Comparison of ENCODE assay signal across 13 cellular contexts in the genomic region with DNA sequence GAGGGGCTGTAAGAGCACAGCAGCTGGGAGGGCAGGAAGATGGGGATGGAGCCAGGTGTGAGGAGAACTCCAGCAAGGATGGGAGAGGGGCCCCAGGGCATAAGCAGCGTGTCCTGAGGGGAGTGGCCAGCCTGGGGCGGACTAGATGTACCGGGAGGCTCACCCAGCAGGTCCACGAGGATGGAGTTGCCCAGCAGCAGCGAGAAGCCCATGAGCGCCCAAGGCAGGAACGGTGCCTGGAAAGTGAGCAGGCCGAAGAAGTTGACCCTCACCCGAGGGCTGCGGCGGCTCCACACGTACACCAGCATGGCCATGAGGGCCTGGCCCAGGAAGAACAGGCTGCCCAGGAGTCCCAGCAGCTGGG. TPM values are rescaled to one million over a fixed set of nuclear protein-coding genes. Genes with fewer than 3 reads are reported as not detected.
DNase-seq lines count a peak whose midpoint lies in the region; ATAC-seq lines count a peak whose summit lies in the region.
"Had no signal": no experiment of that assay in that cellular context is flagged by ENCODE, and none has a peak within 500 bp of the region (broad histone marks: within the 10 kb centered on the region; RNA-seq: fewer than 3 reads in every experiment).

No MANE protein-coding gene starts in this region.

- H3K9me3 Mint-ChIP-seq in activated naive CD8-positive, alpha-beta T cell treated with anti-CD3 and anti-CD28 coated beads, Interleukin-2, amount 50 U/mL, for 24 hours = no peaks in the 10 kb centered on the region
- no peaks in the 10 kb centered on the region for H3K9me3 Mint-ChIP-seq in natural killer cell treated with Interleukin-12 subunit alpha and Interleukin-12 subunit beta and Interleukin-15 and Interleukin-18, amount 100 ng/mL, for 72 hours

- H3K36me3 Mint-ChIP-seq in activated naive CD8-positive, alpha-beta T cell treated with anti-CD3 and anti-CD28 coated beads, Interleukin-2, amount 50 U/mL, for 24 hours (ENCODE audit: low read depth) = peaks cover 9% of the 10 kb centered on the region
- H3K36me3 Mint-ChIP-seq in natural killer cell treated with Interleukin-12 subunit alpha and Interleukin-12 subunit beta and Interleukin-15 and Interleukin-18, amount 100 ng/mL, for 72 hours = no peaks in the 10 kb centered on the region

- H3K27ac Mint-ChIP-seq in activated naive CD8-positive, alpha-beta T cell treated with anti-CD3 and anti-CD28 coated beads, Interleukin-2, amount 50 U/mL, for 24 hours = no peak overlapping the region
- H3K27ac Mint-ChIP-seq in natural killer cell treated with Interleukin-12 subunit alpha and Interleukin-12 subunit beta and Interleukin-15 and Interleukin-18, amount 100 ng/mL, for 72 hours = no peak overlapping the region

- H3K9ac ChIP-seq in HUES48 (ENCODE audit: low read depth, low read length) (no peak overlapping the region), GM23248 (no peak overlapping the region)

- H3K27me3 Mint-ChIP-seq in activated naive CD8-positive, alpha-beta T cell treated with anti-CD3 and anti-CD28 coated beads, Interleukin-2, amount 50 U/mL, for 24 hours = peaks cover 3% of the 10 kb centered on the region
- no peaks in the 10 kb centered on the region for H3K27me3 Mint-ChIP-seq in natural killer cell treated with Interleukin-12 subunit alpha and Interleukin-12 subunit beta and Interleukin-15 and Interleukin-18, amount 100 ng/mL, for 72 hours

- no peaks in the 10 kb centered on the region for H3K9me2 ChIP-seq in GM23248 (ENCODE audit: insufficient read depth)

- H3K4me1 Mint-ChIP-seq in activated naive CD8-positive, alpha-beta T cell treated with anti-CD3 and anti-CD28 coated beads, Interleukin-2, amount 50 U/mL, for 24 hours = peaks cover 28% of the 10 kb centered on the region
- peaks cover 20 to 30% of the 10 kb centered on the region in 2 donors for H3K4me1 Mint-ChIP-seq in natural killer cell treated with Interleukin-12 subunit alpha and Interleukin-12 subunit beta and Interleukin-15 and Interleukin-18, amount 100 ng/mL, for 72 hours (ENCODE audit: low read depth in 2 of 2)

- peaks cover 1% of the 10 kb centered on the region; the same call in 1 of the 2 replicates for H3K79me2 ChIP-seq in GM23248 (ENCODE audit: insufficient read depth)

- no peaks in the 10 kb centered on the region for H3K9me3 ChIP-seq in HUES48 (ENCODE audit: control insufficient read depth, insufficient read depth, low read length)
- no peaks in the 10 kb centered on the region for H3K9me3 ChIP-seq in GM23248 (ENCODE audit: low read depth)
- H3K9me3 ChIP-seq: A549, suprapubic skin had no signal

- H2AFZ ChIP-seq in GM23248 = no peak overlapping the region

- ATAC-seq in activated naive CD8-positive, alpha-beta T cell treated with anti-CD3 and anti-CD28 coated beads, Interleukin-2, amount 50 U/mL, for 24 hours = no peak
- no peak for ATAC-seq in natural killer cell treated with Interleukin-12 subunit alpha and Interleukin-12 subunit beta and Interleukin-15 and Interleukin-18, amount 100 ng/mL, for 72 hours
- ATAC-seq in GM18909 (IDR thresholded peaks at IDR 0.05; ENCODE audit: poor library complexity, unreplicated experiment) = no peak
- ATAC-seq: A549 had no signal

- H3K4me3 Mint-ChIP-seq in activated naive CD8-positive, alpha-beta T cell treated with anti-CD3 and anti-CD28 coated beads, Interleukin-2, amount 50 U/mL, for 24 hours = peak overlapping the region; percentile 88
- H3K4me3 Mint-ChIP-seq in natural killer cell treated with Interleukin-12 subunit alpha and Interleukin-12 subunit beta and Interleukin-15 and Interleukin-18, amount 100 ng/mL, for 72 hours = peak overlapping the region; percentile 97

- H3K36me3 ChIP-seq in HUES48 (ENCODE audit: control insufficient read depth, insufficient read depth, low read length) (peaks cover 32% of the 10 kb centered on the region), GM23248 (ENCODE audit: low read depth) (no peaks in the 10 kb centered on the region)

- H3K4me3 ChIP-seq in HUES48 (ENCODE audit: low read depth, low read length) (0 out of 2 replicates have a peak overlapping the region, but pooled peaks have one; percentile 87), GM23248 (no peak overlapping the region)
- H3K4me3 ChIP-seq: A549 had no signal

- in situ Hi-C loops in GM23248 (cut with MboI) = no loop called here

- H4K20me1 ChIP-seq in GM23248 (ENCODE audit: insufficient read depth) = no peaks in the 10 kb centered on the region

- peak; percentile 18 for DNase-seq in NCI-H748 (lab: John Stamatoyannopoulos, UW; ENCODE audit: unreplicated experiment)
- no peak for DNase-seq in NCI-H748 treated with DMSO at 0.1 percent for 48 hours (lab: John Stamatoyannopoulos, UW)
- no peak for DNase-seq in activated naive CD8-positive, alpha-beta T cell treated with anti-CD3 and anti-CD28 coated beads, Interleukin-2, amount 50 U/mL, for 24 hours
- DNase-seq in natural killer cell treated with Interleukin-12 subunit alpha and Interleukin-12 subunit beta and Interleukin-15 and Interleukin-18, amount 100 ng/mL, for 72 hours (ENCODE audit: low spot score) = no peak
- DNase-seq in GM23248 = no peak
- no peak for DNase-seq in retina
- DNase-seq: activated CD4-positive, alpha-beta T cell treated with anti-CD3 and anti-CD28 coated beads for 4 hours; NCI-H1930; stimulated activated CD4-positive, alpha-beta T cell treated with anti-CD3 and anti-CD28 coated beads, Interleukin-2, amount 100 ng/mL, for 48 hours had no signal

- H3K27me3 ChIP-seq in HUES48 (ENCODE audit: control insufficient read depth, insufficient read depth, low read length) (peaks cover 7% of the 10 kb centered on the region; the same call in 1 of the 2 replicates), GM23248 (replicated peaks; ENCODE audit: insufficient read depth) (no peaks in the 10 kb centered on the region)
- H3K27me3 ChIP-seq: suprapubic skin had no signal

- H3K27ac ChIP-seq in HUES48 (ENCODE audit: low read depth, low read length) (no peak overlapping the region), GM23248 (no peak overlapping the region)
- H3K27ac ChIP-seq: A549, suprapubic skin had no signal

- peaks cover 9% of the 10 kb centered on the region; the same call in 1 of the 2 replicates for H3K4me1 ChIP-seq in HUES48 (ENCODE audit: control insufficient read depth, insufficient read depth, low read length)
- no peaks in the 10 kb centered on the region for H3K4me1 ChIP-seq in GM23248 (ENCODE audit: insufficient read depth)

- WGBS in GM23248 (ENCODE audit: low coverage in 1 of 2, low lambda C conversion rate in 2 of 2, missing lambda C conversion rate in 2 of 2), 2 experiments = 94 to 98% methylated on average over 10 to 12 of the region's 12 CpGs

- H3F3A ChIP-seq in GM23248 (ENCODE audit: insufficient read depth) = no peaks in the 10 kb centered on the region

- H3K4me2 ChIP-seq in GM23248 (ENCODE audit: unreplicated experiment) = no peak overlapping the region
- H3K4me2 ChIP-seq: A549 had no signal

RNA-seq across cellular contexts. Expression of a gene that starts 1.3 kb away (rescaled TPM):
- 10 to 100 TPM in 1 of 2 donors, 1 to 10 TPM in 1; 4.7 to 14.3 TPM for total RNA-seq in natural killer cell treated with Interleukin-12 subunit alpha and Interleukin-12 subunit beta and Interleukin-15 and Interleukin-18, amount 100 ng/mL, for 72 hours
- 1.2 and 2.3 TPM in 2 replicates for total RNA-seq in GM23248 (2014; rRNA removed; shearing (Covaris generic))
- polyA plus RNA-seq in GM23248 (2016; fragmentation: Nextera tagmentation; extraction: Ambion mirVana) = 0.73 and 0.76 TPM in 2 replicates

RNA-seq across cellular contexts. Expression of a gene that starts 20.2 kb away (rescaled TPM):
- total RNA-seq in natural killer cell treated with Interleukin-12 subunit alpha and Interleukin-12 subunit beta and Interleukin-15 and Interleukin-18, amount 100 ng/mL, for 72 hours = 10 to 100 TPM in 1 of 2 donors, 1 to 10 TPM in 1; 6.8 to 12.5 TPM
- total RNA-seq in GM23248 (2014; rRNA removed; shearing (Covaris generic)) = 8.5 and 16.6 TPM in 2 replicates
- polyA plus RNA-seq in GM23248 (2016; fragmentation: Nextera tagmentation; extraction: Ambion mirVana) = 5.7 and 6.1 TPM in 2 replicates

RNA-seq across cellular contexts. Expression of a gene that starts 50.7 kb away (rescaled TPM):
- 100 to 1,000 TPM in 1 of 2 donors, 10 to 100 TPM in 1; 70.5 to 105 TPM for total RNA-seq in natural killer cell treated with Interleukin-12 subunit alpha and Interleukin-12 subunit beta and Interleukin-15 and Interleukin-18, amount 100 ng/mL, for 72 hours
- 34.9 and 63.9 TPM in 2 replicates for total RNA-seq in GM23248 (2014; rRNA removed; shearing (Covaris generic))
- 85.2 and 85.4 TPM in 2 replicates for polyA plus RNA-seq in GM23248 (2016; fragmentation: Nextera tagmentation; extraction: Ambion mirVana)

RNA-seq across cellular contexts. Expression of a gene that starts 56.7 kb away (rescaled TPM):
- total RNA-seq in natural killer cell treated with Interleukin-12 subunit alpha and Interleukin-12 subunit beta and Interleukin-15 and Interleukin-18, amount 100 ng/mL, for 72 hours = 100 to 1,000 TPM; 495 to 579 TPM
- total RNA-seq in GM23248 (2014; rRNA removed; shearing (Covaris generic)) = 262 and 335 TPM in 2 replicates
- 2,233 and 2,246 TPM in 2 replicates for polyA plus RNA-seq in GM23248 (2016; fragmentation: Nextera tagmentation; extraction: Ambion mirVana)
